ENCODE assay signal across 6 cellular contexts in the genomic region with DNA sequence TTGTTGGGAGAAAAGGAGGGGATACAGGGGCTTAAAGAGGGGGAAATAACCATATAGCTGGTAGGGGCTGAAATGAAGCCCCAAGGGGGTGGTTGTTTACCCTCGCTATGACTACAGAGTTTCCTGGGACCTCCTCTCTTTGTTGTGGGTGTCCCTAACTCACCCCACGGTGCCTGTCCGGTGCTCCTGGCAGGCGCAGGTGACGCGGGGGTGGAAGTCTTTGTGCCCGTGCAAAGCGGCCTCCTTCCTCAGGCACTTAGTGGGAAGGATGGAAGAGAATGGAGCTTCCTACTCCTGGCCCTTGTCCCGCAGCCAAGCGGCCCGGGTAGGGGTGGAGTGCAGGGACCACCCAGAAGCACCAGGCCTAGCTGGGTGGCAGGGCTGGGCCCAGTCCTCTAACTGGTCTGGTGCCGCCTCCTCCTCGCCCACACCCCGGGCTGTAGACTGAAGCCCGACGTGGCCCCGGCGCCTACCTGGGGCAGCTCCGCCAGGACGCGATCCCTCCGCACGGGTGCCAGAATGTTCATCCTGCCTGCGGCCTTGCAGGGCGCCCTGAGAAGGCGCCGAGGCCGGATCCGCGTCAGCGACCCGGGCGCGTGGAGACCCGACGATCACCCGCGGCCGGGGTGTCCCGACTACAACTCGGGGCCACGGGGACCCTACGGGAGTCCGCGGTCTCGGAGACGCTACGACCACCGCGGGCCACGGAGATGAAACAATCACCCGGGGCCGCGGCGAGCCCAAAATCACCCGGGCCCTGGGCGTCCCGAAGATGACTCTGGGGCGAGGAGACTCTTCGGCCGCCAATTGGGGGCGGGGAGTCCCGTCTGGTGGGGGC. TPM values are rescaled to one million over a fixed set of nuclear protein-coding genes. Genes with fewer than 3 reads are reported as not detected.
DNase-seq lines count a peak whose midpoint lies in the region; ATAC-seq and TF ChIP-seq lines count a peak whose summit lies in the region.

No MANE protein-coding gene starts in this region.

- TF ChIP-seq CTCF in Calu3 (IDR thresholded peaks at IDR 0.05; ENCODE audit: unreplicated experiment) = no peak

- DNase-seq in Calu3 = no peak
- DNase-seq in adipocyte (ENCODE audit: low read depth) = peak; percentile 65
- no peak for DNase-seq in activated CD8-positive, alpha-beta memory T cell treated with anti-CD3 and anti-CD28 coated beads for 24 hours

- H3K4me3 ChIP-seq in adipocyte (ENCODE audit: low read length) (peak overlapping the region; percentile 89), mesodermal cell (ENCODE audit: extremely low read depth, insufficient read depth, low read length, poor library complexity, severe bottlenecking) (peak overlapping the region; percentile 93)

- BruUV-seq in Calu3 (replicated peaks; lab: Mats Ljungman, UMichigan) = no TSS peak

- no peaks in the 10 kb centered on the region for H3K27me3 ChIP-seq in adipocyte (replicated peaks; ENCODE audit: control insufficient read depth, insufficient read depth, low read length)

- peaks cover 28% of the 10 kb centered on the region for H3K36me3 ChIP-seq in adipocyte (ENCODE audit: control insufficient read depth, insufficient read depth, low read length, severe bottlenecking)
- peaks cover 44% of the 10 kb centered on the region for H3K36me3 ChIP-seq in mesodermal cell (ENCODE audit: control insufficient read depth, insufficient read depth, low read length)

- ATAC-seq in HG02870 (IDR thresholded peaks at IDR 0.05; ENCODE audit: unreplicated experiment) = no peak
- ATAC-seq in HG03159 (IDR thresholded peaks at IDR 0.05; ENCODE audit: unreplicated experiment) = no peak

- no peak overlapping the region for H3K27ac Mint-ChIP-seq in Calu3 (ENCODE audit: unreplicated experiment)

- H3K27me3 Mint-ChIP-seq in Calu3 (ENCODE audit: unreplicated experiment) = no peaks in the 10 kb centered on the region

- WGBS in mesodermal cell (ENCODE audit: insufficient coverage in 2 of 2), 2 experiments = 0% methylated on average over 41 to 55 of the region's 63 CpGs

- peak overlapping the region; percentile 97 for H3K27ac ChIP-seq in mesodermal cell (ENCODE audit: low read depth, low read length, severe bottlenecking)

- intact Hi-C loops in Calu3 (cut with micrococcal nuclease; ENCODE audit: unreplicated experiment) = loop anchor here (5.0 kb wide), 1 partner anchor 55 kb away; a partner anchor contains a TSS

- peak overlapping the region; percentile 91 for H3K9ac ChIP-seq in adipocyte (ENCODE audit: low read length)

- CTCF ChIA-PET in Calu3 (lab: Charles Lee) = no interaction called here

- H3K4me1 ChIP-seq in adipocyte (ENCODE audit: control insufficient read depth, insufficient read depth, low read length) (peaks cover 30% of the 10 kb centered on the region), mesodermal cell (ENCODE audit: control insufficient read depth, insufficient read depth, low read length, poor library complexity, severe bottlenecking) (peaks cover 13% of the 10 kb centered on the region)

- H3K9me3 Mint-ChIP-seq in Calu3 (ENCODE audit: low read depth, unreplicated experiment) = no peaks in the 10 kb centered on the region

- no peaks in the 10 kb centered on the region for H3K9me3 ChIP-seq in adipocyte (ENCODE audit: control insufficient read depth, low read length)
- no peaks in the 10 kb centered on the region for H3K9me3 ChIP-seq in mesodermal cell (ENCODE audit: control insufficient read depth, low read length)

- H3K4me1 Mint-ChIP-seq in Calu3 (ENCODE audit: low read depth, unreplicated experiment) = peaks cover 18% of the 10 kb centered on the region

- H3K4me3 Mint-ChIP-seq in Calu3 (ENCODE audit: low read depth, unreplicated experiment) = peak overlapping the region; percentile 89

- H3K36me3 Mint-ChIP-seq in Calu3 (ENCODE audit: insufficient read depth, unreplicated experiment) = peaks cover 47% of the 10 kb centered on the region

RNA-seq across cellular contexts. Expression of a gene that starts 0.7 kb away (rescaled TPM):
- 34.5 and 35.3 TPM in 2 replicates for total RNA-seq in Calu3 (2022)
- 209 TPM for polyA plus RNA-seq in mesodermal cell (2013, experiment 1 of 2)
- polyA plus RNA-seq in mesodermal cell (2013, experiment 2 of 2) = 185 TPM

RNA-seq across cellular contexts. Expression of a gene that starts 2.8 kb away (rescaled TPM):
- total RNA-seq in Calu3 (2022) = 1,148 and 1,217 TPM in 2 replicates
- polyA plus RNA-seq in mesodermal cell (2013, experiment 1 of 2) = 2,457 TPM
- polyA plus RNA-seq in mesodermal cell (2013, experiment 2 of 2) = 2,483 TPM

RNA-seq across cellular contexts. Expression of a gene that starts 5.3 kb away (rescaled TPM):
- 4.2 and 4.3 TPM in 2 replicates for total RNA-seq in Calu3 (2022)
- 13.1 TPM for polyA plus RNA-seq in mesodermal cell (2013, experiment 1 of 2)
- 11.7 TPM for polyA plus RNA-seq in mesodermal cell (2013, experiment 2 of 2)

RNA-seq across cellular contexts. Expression of a gene that starts 9.1 kb away (rescaled TPM):
- total RNA-seq in Calu3 (2022) = 44.9 and 49.3 TPM in 2 replicates
- polyA plus RNA-seq in mesodermal cell (2013, experiment 1 of 2) = 6.0 TPM
- 8.9 TPM for polyA plus RNA-seq in mesodermal cell (2013, experiment 2 of 2)

RNA-seq across cellular contexts. Expression of a gene that starts 11.6 kb away (rescaled TPM):
- 10.8 and 11.4 TPM in 2 replicates for total RNA-seq in Calu3 (2022)
- 4.8 TPM for polyA plus RNA-seq in mesodermal cell (2013, experiment 1 of 2)
- 5.7 TPM for polyA plus RNA-seq in mesodermal cell (2013, experiment 2 of 2)
